In the genomic region with DNA sequence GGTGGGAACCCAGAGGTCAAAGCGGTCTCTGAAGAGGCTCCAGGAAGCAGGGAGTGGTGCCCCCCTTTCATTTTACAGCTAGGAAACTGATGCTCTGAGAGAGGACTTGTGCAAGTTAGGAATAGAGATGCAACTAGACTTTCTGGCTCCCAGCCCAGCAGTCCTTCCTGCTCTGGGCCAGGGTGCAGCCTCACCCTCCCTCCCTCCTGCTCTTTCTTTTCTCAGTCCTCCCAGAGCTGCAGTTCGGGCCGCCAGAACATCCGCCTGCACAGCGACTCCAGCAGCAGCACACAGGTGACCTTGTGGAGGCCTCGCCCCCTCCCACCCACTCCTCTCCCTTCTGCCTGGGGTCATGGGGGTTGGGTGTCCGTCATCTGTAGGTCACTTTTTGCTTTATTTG, we compare ENCODE assay signal across 1 cellular context.
TF ChIP-seq lines count a peak whose summit lies in the region.

No MANE protein-coding gene starts in this region.

TF ChIP-seq in K562, 482 proteins besides CTCF, POLR2A, EP300 and RAD21 (continued from another document):
- no peak for TF ChIP-seq ZBTB40 (IDR thresholded peaks at IDR 0.05)
- no peak for TF ChIP-seq ZBTB40 (CRISPR knock-in tag; IDR thresholded peaks at IDR 0.05)
- no peak for TF ChIP-seq RBM34 (IDR thresholded peaks at IDR 0.05; ENCODE audit: borderline replicate concordance, insufficient read depth, low read length)
- TF ChIP-seq, protein P1, sequence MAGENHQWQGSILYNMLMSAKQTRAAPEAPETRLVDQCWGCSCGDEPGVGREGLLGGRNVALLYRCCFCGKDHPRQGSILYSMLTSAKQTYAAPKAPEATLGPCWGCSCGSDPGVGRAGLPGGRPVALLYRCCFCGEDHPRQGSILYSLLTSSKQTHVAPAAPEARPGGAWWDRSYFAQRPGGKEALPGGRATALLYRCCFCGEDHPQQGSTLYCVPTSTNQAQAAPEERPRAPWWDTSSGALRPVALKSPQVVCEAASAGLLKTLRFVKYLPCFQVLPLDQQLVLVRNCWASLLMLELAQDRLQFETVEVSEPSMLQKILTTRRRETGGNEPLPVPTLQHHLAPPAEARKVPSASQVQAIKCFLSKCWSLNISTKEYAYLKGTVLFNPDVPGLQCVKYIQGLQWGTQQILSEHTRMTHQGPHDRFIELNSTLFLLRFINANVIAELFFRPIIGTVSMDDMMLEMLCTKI (IDR thresholded peaks at IDR 0.05; ENCODE audit: partially characterized antibody): no peak
- TF ChIP-seq LCOR (CRISPR knock-in tag; IDR thresholded peaks at IDR 0.05): no peak
- TF ChIP-seq, protein P2, sequence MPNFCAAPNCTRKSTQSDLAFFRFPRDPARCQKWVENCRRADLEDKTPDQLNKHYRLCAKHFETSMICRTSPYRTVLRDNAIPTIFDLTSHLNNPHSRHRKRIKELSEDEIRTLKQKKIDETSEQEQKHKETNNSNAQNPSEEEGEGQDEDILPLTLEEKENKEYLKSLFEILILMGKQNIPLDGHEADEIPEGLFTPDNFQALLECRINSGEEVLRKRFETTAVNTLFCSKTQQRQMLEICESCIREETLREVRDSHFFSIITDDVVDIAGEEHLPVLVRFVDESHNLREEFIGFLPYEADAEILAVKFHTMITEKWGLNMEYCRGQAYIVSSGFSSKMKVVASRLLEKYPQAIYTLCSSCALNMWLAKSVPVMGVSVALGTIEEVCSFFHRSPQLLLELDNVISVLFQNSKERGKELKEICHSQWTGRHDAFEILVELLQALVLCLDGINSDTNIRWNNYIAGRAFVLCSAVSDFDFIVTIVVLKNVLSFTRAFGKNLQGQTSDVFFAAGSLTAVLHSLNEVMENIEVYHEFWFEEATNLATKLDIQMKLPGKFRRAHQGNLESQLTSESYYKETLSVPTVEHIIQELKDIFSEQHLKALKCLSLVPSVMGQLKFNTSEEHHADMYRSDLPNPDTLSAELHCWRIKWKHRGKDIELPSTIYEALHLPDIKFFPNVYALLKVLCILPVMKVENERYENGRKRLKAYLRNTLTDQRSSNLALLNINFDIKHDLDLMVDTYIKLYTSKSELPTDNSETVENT (CRISPR knock-in tag; IDR thresholded peaks at IDR 0.05): no peak
- TF ChIP-seq HCFC1 (IDR thresholded peaks at IDR 0.05; ENCODE audit: low read depth, low read length): no peak
- no peak for TF ChIP-seq RB1 (IDR thresholded peaks at IDR 0.05; ENCODE audit: low read depth)
- no peak for TF ChIP-seq STAT5A (IDR thresholded peaks at IDR 0.05; ENCODE audit: borderline replicate concordance, low read length)
- TF ChIP-seq ETS2 (tag; IDR thresholded peaks at IDR 0.05; ENCODE audit: borderline replicate concordance, poor library complexity, severe bottlenecking): no peak
- TF ChIP-seq, protein P3, sequence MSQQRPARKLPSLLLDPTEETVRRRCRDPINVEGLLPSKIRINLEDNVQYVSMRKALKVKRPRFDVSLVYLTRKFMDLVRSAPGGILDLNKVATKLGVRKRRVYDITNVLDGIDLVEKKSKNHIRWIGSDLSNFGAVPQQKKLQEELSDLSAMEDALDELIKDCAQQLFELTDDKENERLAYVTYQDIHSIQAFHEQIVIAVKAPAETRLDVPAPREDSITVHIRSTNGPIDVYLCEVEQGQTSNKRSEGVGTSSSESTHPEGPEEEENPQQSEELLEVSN (IDR thresholded peaks at IDR 0.05; ENCODE audit: borderline replicate concordance in 1 of 2, extremely low read depth in 1 of 2, insufficient read depth in 1 of 2, insufficient read length in 1 of 2, low read depth in 1 of 2, low read length in 1 of 2, poor library complexity in 1 of 2, severe bottlenecking in 1 of 2): no peak
- TF ChIP-seq ESRRA (IDR thresholded peaks at IDR 0.05; ENCODE audit: borderline replicate concordance, low read depth): no peak
- TF ChIP-seq IFI16 (CRISPR knock-in tag; IDR thresholded peaks at IDR 0.05): no peak
- no peak for TF ChIP-seq BRD9 (IDR thresholded peaks at IDR 0.05; ENCODE audit: low read depth, partially characterized antibody)
- no peak for TF ChIP-seq SIN3B (IDR thresholded peaks at IDR 0.05; ENCODE audit: low read depth)
- TF ChIP-seq ZNF324 (CRISPR knock-in tag; IDR thresholded peaks at IDR 0.05): no peak
- no peak for TF ChIP-seq ZNF431 (CRISPR knock-in tag; IDR thresholded peaks at IDR 0.05)
- no peak for TF ChIP-seq CHAMP1 (IDR thresholded peaks at IDR 0.05)
